ENCODE assay signal across 19 cellular contexts in the genomic region with DNA sequence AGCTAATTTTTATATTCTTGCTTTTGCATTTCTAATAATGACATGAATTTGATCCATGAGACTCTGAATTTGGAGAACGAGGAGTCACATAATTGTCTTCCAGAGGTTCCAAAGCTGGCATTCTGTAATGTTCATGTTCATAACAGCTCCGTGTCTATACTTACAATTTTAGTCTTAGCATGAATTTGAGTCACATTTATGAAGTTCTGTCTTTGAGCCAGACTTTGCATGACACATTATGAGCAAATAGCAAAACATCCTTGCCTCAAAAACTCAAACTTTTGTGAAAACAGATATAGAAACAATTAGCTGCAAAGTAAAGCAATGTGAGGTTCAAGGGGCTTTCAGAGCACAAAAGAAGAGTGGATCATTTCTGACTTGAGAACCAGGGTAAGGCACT. TPM values are rescaled to one million over a fixed set of nuclear protein-coding genes. Genes with fewer than 3 reads are reported as not detected.
A peak's percentile ranks its signal among the peaks of the same experiment; 100 is the strongest.
DNase-seq lines count a peak whose midpoint lies in the region; ATAC-seq and TF ChIP-seq lines count a peak whose summit lies in the region.
"Had no signal": no experiment of that assay in that cellular context is flagged by ENCODE, and none has a peak within 500 bp of the region (broad histone marks: within the 10 kb centered on the region; RNA-seq: fewer than 3 reads in every experiment).

No MANE protein-coding gene starts in this region.

- no peaks in the 10 kb centered on the region for H3K9me3 Mint-ChIP-seq in immature natural killer cell
- H3K9me3 Mint-ChIP-seq: activated B cell treated with CpG ODN at 0.5 μM for 24 hours, IgD-negative memory B cell, naive B cell had no signal

- peak; percentile 84 for DNase-seq in ELR (ENCODE audit: low read depth)
- no peak for DNase-seq in RWPE2 (ENCODE audit: low spot score)
- no peak for DNase-seq in epithelial cell of prostate (ENCODE audit: low read depth, low spot score)
- DNase-seq in nucleus accumbens (lab: John Stamatoyannopoulos, UW) = no peak
- no peak for DNase-seq in anterior cingulate cortex (lab: John Stamatoyannopoulos, UW)
- no peak for DNase-seq in immature natural killer cell
- DNase-seq: activated B cell treated with CpG ODN at 0.5 μM for 24 hours, brain microvascular endothelial cell, DMS79, naive B cell, NCI-H1048, NCI-H2171 treated with DMSO at 0.1 percent for 48 hours, NCI-H82 had no signal

- peak; percentile 82 for ATAC-seq in RWPE2 (ENCODE audit: low read depth)
- no peak for ATAC-seq in HG03159 (IDR thresholded peaks at IDR 0.05; ENCODE audit: unreplicated experiment)
- ATAC-seq: gastroesophageal sphincter, GM12878 had no signal

- H3K27me3 Mint-ChIP-seq in immature natural killer cell (ENCODE audit: low read depth in 3 of 3) = peaks cover 1 to 10% (median 2%) of the 10 kb centered on the region in 3 donors
- H3K27me3 Mint-ChIP-seq: IgD-negative memory B cell had no signal

- H3K27ac ChIP-seq in RWPE2 (ENCODE audit: poor library complexity, severe bottlenecking) (peak overlapping the region; percentile 79), epithelial cell of prostate (peak overlapping the region; percentile 6)
- H3K27ac ChIP-seq: brain microvascular endothelial cell, gastroesophageal sphincter had no signal

- H3K9me3 ChIP-seq in RWPE2 (ENCODE audit: severe bottlenecking) = no peaks in the 10 kb centered on the region
- H3K9me3 ChIP-seq in skeletal muscle satellite cell (replicated peaks; ENCODE audit: low read length) = no peaks in the 10 kb centered on the region
- H3K9me3 ChIP-seq: gastroesophageal sphincter had no signal

- H3K36me3 ChIP-seq in RWPE2 (ENCODE audit: low read depth) = no peaks in the 10 kb centered on the region
- H3K36me3 ChIP-seq in skeletal muscle satellite cell (ENCODE audit: insufficient read depth, low read length) = no peaks in the 10 kb centered on the region
- H3K36me3 ChIP-seq: brain microvascular endothelial cell, gastroesophageal sphincter had no signal

- H3K27ac Mint-ChIP-seq in immature natural killer cell = no peak overlapping the region
- H3K27ac Mint-ChIP-seq: activated B cell treated with CpG ODN at 0.5 μM for 24 hours, IgD-negative memory B cell, naive B cell had no signal

- H3K27me3 ChIP-seq in RWPE2 (ENCODE audit: insufficient read depth, poor library complexity, severe bottlenecking) = no peaks in the 10 kb centered on the region
- H3K27me3 ChIP-seq in skeletal muscle satellite cell (ENCODE audit: control insufficient read depth, insufficient read depth, low read length) = no peaks in the 10 kb centered on the region
- H3K27me3 ChIP-seq: brain microvascular endothelial cell, gastroesophageal sphincter had no signal

- H3K4me1 ChIP-seq in RWPE2 (ENCODE audit: insufficient read depth, poor library complexity, severe bottlenecking) (peaks cover 21% of the 10 kb centered on the region), skeletal muscle satellite cell (ENCODE audit: control insufficient read depth, insufficient read depth, low read length) (peaks cover 26% of the 10 kb centered on the region)

- H3K4me3 Mint-ChIP-seq in immature natural killer cell = no peak overlapping the region
- H3K4me3 Mint-ChIP-seq: activated B cell treated with CpG ODN at 0.5 μM for 24 hours, IgD-negative memory B cell, naive B cell had no signal

- peak overlapping the region; percentile 69 for H3K4me2 ChIP-seq in skeletal muscle satellite cell (ENCODE audit: low read length)

- TF ChIP-seq CTCF in RWPE2 (IDR thresholded peaks at IDR 0.05; ENCODE audit: poor library complexity, severe bottlenecking) = no peak

- no peaks in the 10 kb centered on the region for H3K4me1 Mint-ChIP-seq in immature natural killer cell
- H3K4me1 Mint-ChIP-seq: activated B cell treated with CpG ODN at 0.5 μM for 24 hours, IgD-negative memory B cell, naive B cell had no signal

- no peaks in the 10 kb centered on the region for H3K36me3 Mint-ChIP-seq in immature natural killer cell
- H3K36me3 Mint-ChIP-seq: IgD-negative memory B cell, naive B cell had no signal

- H3K9ac ChIP-seq in skeletal muscle satellite cell (ENCODE audit: low read depth, low read length) = peak overlapping the region; percentile 58

- H3K4me3 ChIP-seq in RWPE2 (ENCODE audit: severe bottlenecking) (no peak overlapping the region), skeletal muscle satellite cell (ENCODE audit: low read length) (peak overlapping the region; percentile 11)
- H3K4me3 ChIP-seq: gastroesophageal sphincter, GM12878 had no signal

RNA-seq across cellular contexts. Expression of a gene that starts 44.5 kb away (rescaled TPM):
- 125 and 199 TPM in 2 replicates for total RNA-seq in skeletal muscle satellite cell (2012; rRNA removed)
- polyA plus RNA-seq in immature natural killer cell = not detected
- total RNA-seq: activated B cell treated with CpG ODN at 0.5 μM for 24 hours; T-helper 1 cell treated with Interleukin-12 subunit alpha and Interleukin-12 subunit beta and Interleukin-4 antibody, amounts not matched to agents 30 ng/mL and 1 ng/mL, for 36 hours had no signal
- polyA plus RNA-seq: IgD-negative memory B cell had no signal
